ENCODE assay signal across 2 cellular contexts in the genomic region with DNA sequence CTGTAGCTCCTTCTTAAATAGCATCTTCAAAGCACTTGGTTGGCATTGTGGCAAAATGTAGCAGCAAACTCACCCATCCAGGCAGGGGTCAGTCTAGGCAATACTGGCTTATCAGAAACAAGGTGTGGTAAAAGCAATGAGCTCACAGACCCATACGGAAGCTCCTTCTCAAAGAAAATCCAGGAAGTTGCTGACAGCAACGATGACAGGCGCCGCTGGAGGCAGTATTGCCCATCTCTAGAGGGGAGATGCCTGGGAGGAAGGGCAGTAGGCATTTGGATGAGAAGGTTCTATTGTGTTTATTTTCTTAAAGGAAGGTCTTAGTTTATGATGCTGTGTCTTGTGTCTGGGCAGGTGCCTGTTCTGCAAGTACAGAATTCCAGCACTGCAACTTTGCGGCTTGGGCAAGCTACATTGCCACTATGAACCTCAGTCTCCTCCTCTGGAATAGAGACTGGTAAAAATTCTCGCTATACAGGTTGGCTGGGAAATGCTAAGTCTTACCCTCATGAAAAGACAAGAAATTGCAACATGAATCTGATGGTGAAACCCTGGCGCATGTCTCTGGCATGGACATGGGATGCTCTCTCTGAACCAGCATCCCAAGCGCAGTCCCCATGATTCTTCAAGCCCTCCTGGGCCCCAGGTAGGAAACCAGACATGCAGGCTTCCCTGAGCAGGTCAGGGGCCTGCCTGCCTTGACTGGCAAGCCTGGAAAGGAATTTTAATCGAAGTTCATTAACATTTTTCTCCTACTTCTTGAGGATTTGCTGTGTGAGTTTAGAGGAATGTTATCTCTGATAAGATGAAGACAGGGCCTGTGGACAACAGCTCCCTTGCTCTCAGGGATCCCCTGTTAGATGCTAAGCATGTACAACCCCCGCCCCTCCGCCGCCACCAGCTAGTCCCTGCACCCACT.
A peak's percentile ranks its signal among the peaks of the same experiment; 100 is the strongest.
TF ChIP-seq lines count a peak whose summit lies in the region.

No MANE protein-coding gene starts in this region.

TF ChIP-seq in K562, 482 proteins besides CTCF, POLR2A, EP300 and RAD21 (continues in another document):
- TF ChIP-seq KLF16 (IDR thresholded peaks at IDR 0.05) (peak; percentile 56; the same call in 1 of the 2 replicates), CBFB (CRISPR knock-in tag; IDR thresholded peaks at IDR 0.05) (no peak), ZFPM2 (CRISPR knock-in tag; IDR thresholded peaks at IDR 0.05) (no peak), MEIS2 (IDR thresholded peaks at IDR 0.05; ENCODE audit: partially characterized antibody) (peak; percentile 71), ATF7 (IDR thresholded peaks at IDR 0.05) (peak; percentile 57), CREM (IDR thresholded peaks at IDR 0.05; ENCODE audit: low read depth) (peak; percentile 77), STAG1 (CRISPR knock-in tag; IDR thresholded peaks at IDR 0.05; ENCODE audit: borderline replicate concordance) (peak; percentile 10; the same call in 1 of the 2 replicates), CHCHD3 (CRISPR knock-in tag; IDR thresholded peaks at IDR 0.05) (no peak), KLF1 (tag; IDR thresholded peaks at IDR 0.05) (no peak), KAT2B (IDR thresholded peaks at IDR 0.05; ENCODE audit: low read depth, low read length) (no peak), DEAF1 (CRISPR knock-in tag; IDR thresholded peaks at IDR 0.05) (0 out of 2 replicates have a peak, but pooled peaks have one; percentile 21), POLR2G (IDR thresholded peaks at IDR 0.05; ENCODE audit: low read depth, low read length) (no peak), ATF1 (CRISPR knock-in tag; IDR thresholded peaks at IDR 0.05) (no peak), ATF1 (tag; IDR thresholded peaks at IDR 0.05) (0 out of 2 replicates have a peak, but pooled peaks have one; percentile 21), JUND (IDR thresholded peaks at IDR 0.05; ENCODE audit: borderline replicate concordance, low read depth, low read length) (peak; percentile 47), JUND (tag; IDR thresholded peaks at IDR 0.05; ENCODE audit: borderline replicate concordance, low read depth, low read length) (no peak; the same call in 2 of the 3 replicates), RBFOX2 (IDR thresholded peaks at IDR 0.05; ENCODE audit: low read depth, low read length) (no peak), ZNF57 (CRISPR knock-in tag; IDR thresholded peaks at IDR 0.05) (no peak), NFATC3 (IDR thresholded peaks at IDR 0.05) (no peak), CBFA2T3 (IDR thresholded peaks at IDR 0.05) (no peak), HMG20A (CRISPR knock-in tag; conservative IDR thresholded peaks at IDR 0.05) (no peak), ZNF717 (CRISPR knock-in tag; IDR thresholded peaks at IDR 0.05) (no peak), SFPQ (IDR thresholded peaks at IDR 0.05; ENCODE audit: low read depth, low read length) (no peak), ZNF507 (tag; conservative IDR thresholded peaks at IDR 0.05) (no peak)
- TF ChIP-seq, protein P1, sequence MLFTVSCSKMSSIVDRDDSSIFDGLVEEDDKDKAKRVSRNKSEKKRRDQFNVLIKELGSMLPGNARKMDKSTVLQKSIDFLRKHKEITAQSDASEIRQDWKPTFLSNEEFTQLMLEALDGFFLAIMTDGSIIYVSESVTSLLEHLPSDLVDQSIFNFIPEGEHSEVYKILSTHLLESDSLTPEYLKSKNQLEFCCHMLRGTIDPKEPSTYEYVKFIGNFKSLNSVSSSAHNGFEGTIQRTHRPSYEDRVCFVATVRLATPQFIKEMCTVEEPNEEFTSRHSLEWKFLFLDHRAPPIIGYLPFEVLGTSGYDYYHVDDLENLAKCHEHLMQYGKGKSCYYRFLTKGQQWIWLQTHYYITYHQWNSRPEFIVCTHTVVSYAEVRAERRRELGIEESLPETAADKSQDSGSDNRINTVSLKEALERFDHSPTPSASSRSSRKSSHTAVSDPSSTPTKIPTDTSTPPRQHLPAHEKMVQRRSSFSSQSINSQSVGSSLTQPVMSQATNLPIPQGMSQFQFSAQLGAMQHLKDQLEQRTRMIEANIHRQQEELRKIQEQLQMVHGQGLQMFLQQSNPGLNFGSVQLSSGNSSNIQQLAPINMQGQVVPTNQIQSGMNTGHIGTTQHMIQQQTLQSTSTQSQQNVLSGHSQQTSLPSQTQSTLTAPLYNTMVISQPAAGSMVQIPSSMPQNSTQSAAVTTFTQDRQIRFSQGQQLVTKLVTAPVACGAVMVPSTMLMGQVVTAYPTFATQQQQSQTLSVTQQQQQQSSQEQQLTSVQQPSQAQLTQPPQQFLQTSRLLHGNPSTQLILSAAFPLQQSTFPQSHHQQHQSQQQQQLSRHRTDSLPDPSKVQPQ (CRISPR knock-in tag; IDR thresholded peaks at IDR 0.05; ENCODE audit: borderline replicate concordance): no peak
- TF ChIP-seq, protein P2, sequence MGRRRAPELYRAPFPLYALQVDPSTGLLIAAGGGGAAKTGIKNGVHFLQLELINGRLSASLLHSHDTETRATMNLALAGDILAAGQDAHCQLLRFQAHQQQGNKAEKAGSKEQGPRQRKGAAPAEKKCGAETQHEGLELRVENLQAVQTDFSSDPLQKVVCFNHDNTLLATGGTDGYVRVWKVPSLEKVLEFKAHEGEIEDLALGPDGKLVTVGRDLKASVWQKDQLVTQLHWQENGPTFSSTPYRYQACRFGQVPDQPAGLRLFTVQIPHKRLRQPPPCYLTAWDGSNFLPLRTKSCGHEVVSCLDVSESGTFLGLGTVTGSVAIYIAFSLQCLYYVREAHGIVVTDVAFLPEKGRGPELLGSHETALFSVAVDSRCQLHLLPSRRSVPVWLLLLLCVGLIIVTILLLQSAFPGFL (CRISPR knock-in tag; IDR thresholded peaks at IDR 0.05): no peak

TF ChIP-seq in HepG2, 621 proteins besides CTCF, POLR2A, EP300 and RAD21:
- no peak for TF ChIP-seq ESRRA (CRISPR knock-in tag; IDR thresholded peaks at IDR 0.05; ENCODE audit: low read depth)
- peak; percentile 78 for TF ChIP-seq ELF1 (CRISPR knock-in tag; IDR thresholded peaks at IDR 0.05)
- TF ChIP-seq GABPA (IDR thresholded peaks at IDR 0.05; ENCODE audit: low read depth, low read length): no peak
- TF ChIP-seq GABPA (CRISPR knock-in tag; IDR thresholded peaks at IDR 0.05; ENCODE audit: low read depth): 0 out of 2 replicates have a peak, but pooled peaks have one; percentile 13
- no peak for TF ChIP-seq ZNF431 (CRISPR knock-in tag; IDR thresholded peaks at IDR 0.05; ENCODE audit: borderline replicate concordance, low read depth)
- no peak for TF ChIP-seq ZNF550 (CRISPR knock-in tag; IDR thresholded peaks at IDR 0.05; ENCODE audit: borderline replicate concordance)
- TF ChIP-seq ZNF12 (CRISPR knock-in tag; IDR thresholded peaks at IDR 0.05): no peak
- TF ChIP-seq KLF15 (CRISPR knock-in tag; IDR thresholded peaks at IDR 0.05; ENCODE audit: borderline replicate concordance): no peak
- peak; percentile 66 for TF ChIP-seq XRCC5 (optimal IDR thresholded peaks at IDR 0.05; ENCODE audit: low read length)
- no peak for TF ChIP-seq MAFK (conservative IDR thresholded peaks at IDR 0.05 in 1 of 2, IDR thresholded peaks at IDR 0.05 in 1 of 2; ENCODE audit: low read length in 2 of 2)
- TF ChIP-seq STAG1 (CRISPR knock-in tag; IDR thresholded peaks at IDR 0.05): peak; percentile 83
- peak; percentile 34; the same call in 1 of the 2 replicates for TF ChIP-seq ETV5 (CRISPR knock-in tag; IDR thresholded peaks at IDR 0.05; ENCODE audit: borderline replicate concordance)
- no peak for TF ChIP-seq ZNF44 (CRISPR knock-in tag; IDR thresholded peaks at IDR 0.05)
- TF ChIP-seq MEF2D (CRISPR knock-in tag; IDR thresholded peaks at IDR 0.05): no peak
- TF ChIP-seq REXO4 (CRISPR knock-in tag; IDR thresholded peaks at IDR 0.05; ENCODE audit: borderline replicate concordance): no peak
- TF ChIP-seq, protein P3, sequence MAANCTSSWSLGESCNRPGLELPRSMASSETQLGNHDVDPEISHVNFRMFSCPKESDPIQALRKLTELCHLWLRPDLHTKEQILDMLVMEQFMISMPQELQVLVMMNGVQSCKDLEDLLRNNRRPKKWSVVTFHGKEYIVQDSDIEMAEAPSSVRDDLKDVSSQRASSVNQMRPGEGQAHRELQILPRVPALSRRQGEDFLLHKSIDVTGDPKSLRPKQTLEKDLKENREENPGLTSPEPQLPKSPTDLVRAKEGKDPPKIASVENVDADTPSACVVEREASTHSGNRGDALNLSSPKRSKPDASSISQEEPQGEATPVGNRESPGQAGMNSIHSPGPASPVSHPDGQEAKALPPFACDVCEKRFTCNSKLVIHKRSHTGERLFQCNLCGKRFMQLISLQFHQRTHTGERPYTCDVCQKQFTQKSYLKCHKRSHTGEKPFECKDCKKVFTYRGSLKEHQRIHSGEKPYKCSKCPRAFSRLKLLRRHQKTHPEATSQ (CRISPR knock-in tag; IDR thresholded peaks at IDR 0.05; ENCODE audit: borderline replicate concordance): no peak
- TF ChIP-seq ELF3 (CRISPR knock-in tag; IDR thresholded peaks at IDR 0.05): peak; percentile 81
- peak; percentile 31; the same call in 1 of the 2 replicates for TF ChIP-seq SMC3 (IDR thresholded peaks at IDR 0.05; ENCODE audit: low read length)
- TF ChIP-seq, protein P4, sequence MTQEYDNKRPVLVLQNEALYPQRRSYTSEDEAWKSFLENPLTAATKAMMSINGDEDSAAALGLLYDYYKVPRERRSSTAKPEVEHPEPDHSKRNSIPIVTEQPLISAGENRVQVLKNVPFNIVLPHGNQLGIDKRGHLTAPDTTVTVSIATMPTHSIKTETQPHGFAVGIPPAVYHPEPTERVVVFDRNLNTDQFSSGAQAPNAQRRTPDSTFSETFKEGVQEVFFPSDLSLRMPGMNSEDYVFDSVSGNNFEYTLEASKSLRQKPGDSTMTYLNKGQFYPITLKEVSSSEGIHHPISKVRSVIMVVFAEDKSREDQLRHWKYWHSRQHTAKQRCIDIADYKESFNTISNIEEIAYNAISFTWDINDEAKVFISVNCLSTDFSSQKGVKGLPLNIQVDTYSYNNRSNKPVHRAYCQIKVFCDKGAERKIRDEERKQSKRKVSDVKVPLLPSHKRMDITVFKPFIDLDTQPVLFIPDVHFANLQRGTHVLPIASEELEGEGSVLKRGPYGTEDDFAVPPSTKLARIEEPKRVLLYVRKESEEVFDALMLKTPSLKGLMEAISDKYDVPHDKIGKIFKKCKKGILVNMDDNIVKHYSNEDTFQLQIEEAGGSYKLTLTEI (CRISPR knock-in tag; conservative IDR thresholded peaks at IDR 0.05): no peak
- no peak for TF ChIP-seq ZNF34 (CRISPR knock-in tag; IDR thresholded peaks at IDR 0.05; ENCODE audit: borderline replicate concordance)
- TF ChIP-seq ZNF720 (CRISPR knock-in tag; IDR thresholded peaks at IDR 0.05): no peak
TF ChIP-seq in HepG2: peak in this region for 7.
